ENCODE assay signal across 1 cellular context in the genomic region with DNA sequence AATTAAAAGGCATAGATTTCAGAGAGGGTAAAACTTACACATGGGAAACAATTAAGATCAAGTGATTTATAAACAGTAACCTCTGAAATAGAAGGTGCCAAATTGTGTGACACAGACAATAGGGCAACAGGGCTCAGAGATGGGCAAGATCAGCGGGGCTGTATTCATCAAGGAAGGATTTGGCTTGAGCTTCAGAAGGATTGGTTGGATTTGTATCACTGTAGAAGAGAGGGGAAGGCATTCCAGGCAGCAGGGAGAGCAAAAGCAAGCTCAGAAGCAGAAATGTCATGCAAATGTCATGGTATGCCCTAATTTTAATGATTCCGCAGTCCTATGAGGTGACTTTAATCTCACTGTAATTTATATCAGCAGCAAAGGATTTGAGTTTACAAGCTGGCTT.
A peak's percentile ranks its signal among the peaks of the same experiment; 100 is the strongest.
TF ChIP-seq lines count a peak whose summit lies in the region.

No MANE protein-coding gene starts in this region.

TF ChIP-seq in GM23338, 12 proteins besides CTCF, POLR2A, EP300 and RAD21 (continued from another document):
- TF ChIP-seq, protein P1, sequence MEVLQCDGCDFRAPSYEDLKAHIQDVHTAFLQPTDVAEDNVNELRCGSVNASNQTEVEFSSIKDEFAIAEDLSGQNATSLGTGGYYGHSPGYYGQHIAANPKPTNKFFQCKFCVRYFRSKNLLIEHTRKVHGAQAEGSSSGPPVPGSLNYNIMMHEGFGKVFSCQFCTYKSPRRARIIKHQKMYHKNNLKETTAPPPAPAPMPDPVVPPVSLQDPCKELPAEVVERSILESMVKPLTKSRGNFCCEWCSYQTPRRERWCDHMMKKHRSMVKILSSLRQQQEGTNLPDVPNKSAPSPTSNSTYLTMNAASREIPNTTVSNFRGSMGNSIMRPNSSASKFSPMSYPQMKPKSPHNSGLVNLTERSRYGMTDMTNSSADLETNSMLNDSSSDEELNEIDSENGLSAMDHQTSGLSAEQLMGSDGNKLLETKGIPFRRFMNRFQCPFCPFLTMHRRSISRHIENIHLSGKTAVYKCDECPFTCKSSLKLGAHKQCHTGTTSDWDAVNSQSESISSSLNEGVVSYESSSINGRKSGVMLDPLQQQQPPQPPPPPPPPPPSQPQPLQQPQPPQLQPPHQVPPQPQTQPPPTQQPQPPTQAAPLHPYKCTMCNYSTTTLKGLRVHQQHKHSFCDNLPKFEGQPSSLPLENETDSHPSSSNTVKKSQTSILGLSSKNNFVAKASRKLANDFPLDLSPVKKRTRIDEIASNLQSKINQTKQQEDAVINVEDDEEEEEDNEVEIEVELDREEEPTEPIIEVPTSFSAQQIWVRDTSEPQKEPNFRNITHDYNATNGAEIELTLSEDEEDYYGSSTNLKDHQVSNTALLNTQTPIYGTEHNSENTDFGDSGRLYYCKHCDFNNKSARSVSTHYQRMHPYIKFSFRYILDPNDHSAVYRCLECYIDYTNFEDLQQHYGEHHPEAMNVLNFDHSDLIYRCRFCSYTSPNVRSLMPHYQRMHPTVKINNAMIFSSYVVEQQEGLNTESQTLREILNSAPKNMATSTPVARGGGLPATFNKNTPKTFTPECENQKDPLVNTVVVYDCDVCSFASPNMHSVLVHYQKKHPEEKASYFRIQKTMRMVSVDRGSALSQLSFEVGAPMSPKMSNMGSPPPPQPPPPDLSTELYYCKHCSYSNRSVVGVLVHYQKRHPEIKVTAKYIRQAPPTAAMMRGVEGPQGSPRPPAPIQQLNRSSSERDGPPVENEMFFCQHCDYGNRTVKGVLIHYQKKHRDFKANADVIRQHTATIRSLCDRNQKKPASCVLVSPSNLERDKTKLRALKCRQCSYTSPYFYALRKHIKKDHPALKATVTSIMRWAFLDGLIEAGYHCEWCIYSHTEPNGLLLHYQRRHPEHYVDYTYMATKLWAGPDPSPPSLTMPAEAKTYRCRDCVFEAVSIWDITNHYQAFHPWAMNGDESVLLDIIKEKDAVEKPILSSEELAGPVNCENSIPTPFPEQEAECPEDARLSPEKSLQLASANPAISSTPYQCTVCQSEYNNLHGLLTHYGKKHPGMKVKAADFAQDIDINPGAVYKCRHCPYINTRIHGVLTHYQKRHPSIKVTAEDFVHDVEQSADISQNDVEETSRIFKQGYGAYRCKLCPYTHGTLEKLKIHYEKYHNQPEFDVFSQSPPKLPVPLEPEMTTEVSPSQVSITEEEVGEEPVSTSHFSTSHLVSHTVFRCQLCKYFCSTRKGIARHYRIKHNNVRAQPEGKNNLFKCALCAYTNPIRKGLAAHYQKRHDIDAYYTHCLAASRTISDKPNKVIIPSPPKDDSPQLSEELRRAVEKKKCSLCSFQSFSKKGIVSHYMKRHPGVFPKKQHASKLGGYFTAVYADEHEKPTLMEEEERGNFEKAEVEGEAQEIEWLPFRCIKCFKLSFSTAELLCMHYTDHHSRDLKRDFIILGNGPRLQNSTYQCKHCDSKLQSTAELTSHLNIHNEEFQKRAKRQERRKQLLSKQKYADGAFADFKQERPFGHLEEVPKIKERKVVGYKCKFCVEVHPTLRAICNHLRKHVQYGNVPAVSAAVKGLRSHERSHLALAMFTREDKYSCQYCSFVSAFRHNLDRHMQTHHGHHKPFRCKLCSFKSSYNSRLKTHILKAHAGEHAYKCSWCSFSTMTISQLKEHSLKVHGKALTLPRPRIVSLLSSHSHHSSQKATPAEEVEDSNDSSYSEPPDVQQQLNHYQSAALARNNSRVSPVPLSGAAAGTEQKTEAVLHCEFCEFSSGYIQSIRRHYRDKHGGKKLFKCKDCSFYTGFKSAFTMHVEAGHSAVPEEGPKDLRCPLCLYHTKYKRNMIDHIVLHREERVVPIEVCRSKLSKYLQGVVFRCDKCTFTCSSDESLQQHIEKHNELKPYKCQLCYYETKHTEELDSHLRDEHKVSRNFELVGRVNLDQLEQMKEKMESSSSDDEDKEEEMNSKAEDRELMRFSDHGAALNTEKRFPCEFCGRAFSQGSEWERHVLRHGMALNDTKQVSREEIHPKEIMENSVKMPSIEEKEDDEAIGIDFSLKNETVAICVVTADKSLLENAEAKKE (CRISPR knock-in tag; IDR thresholded peaks at IDR 0.05) = 0 out of 2 replicates have a peak, but pooled peaks have one; percentile 73
